Comparison of ENCODE assay signal across 8 cellular contexts in genomic region chr16:4475880-4476790, GRCh38. TPM values are rescaled to one million over a fixed set of nuclear protein-coding genes. Genes with fewer than 3 reads are reported as not detected.
DNase-seq lines count a peak whose midpoint lies in the region; ATAC-seq and TF ChIP-seq lines count a peak whose summit lies in the region.

Gene HMOX2 (plus strand): TSS chr16:4476398. CDS start chr16:4505525, 29,127 bp downstream.

- intact Hi-C loops in mammary epithelial cell (cut with micrococcal nuclease), result loop anchor here (1.0 kb wide), 1 partner anchor 19 kb away; no protein-coding TSS in a partner anchor

- peak within 1 kb of the TSS; percentile 80 for H2AFZ ChIP-seq in mammary epithelial cell (ENCODE audit: low read depth, low read length)

- H3K36me3 ChIP-seq in WERI-Rb-1 (peaks cover 11% of the 10 kb centered on the region), mammary epithelial cell (ENCODE audit: insufficient read depth, low read length) (no peaks in the 10 kb centered on the region)

- H3K27me3 ChIP-seq in WERI-Rb-1 (ENCODE audit: insufficient read depth, low read depth, severe bottlenecking) (no peaks in the 10 kb centered on the region), mammary epithelial cell (ENCODE audit: insufficient read depth, low read length) (no peaks in the 10 kb centered on the region)

- DNase-seq in AG04449 (ENCODE audit: low read depth, low spot score) (no peak), NCI-H2196 treated with DMSO at 0.1 percent for 48 hours (lab: John Stamatoyannopoulos, UW; ENCODE audit: unreplicated experiment) (peak; percentile 89), WERI-Rb-1 (peak; percentile 95), mammary epithelial cell (peak; percentile 93), iPS-NIHi11 (ENCODE audit: low spot score) (peak; percentile 97), smooth muscle cell of the brain vasculature (ENCODE audit: low read depth, low spot score) (peak; percentile 71)

- peak within 1 kb of the TSS; percentile 83 for H3K4me2 ChIP-seq in mammary epithelial cell (ENCODE audit: insufficient read depth, low read depth, low read length)

- H3K9me3 ChIP-seq in WERI-Rb-1 (ENCODE audit: severe bottlenecking) (no peaks in the 10 kb centered on the region), mammary epithelial cell (replicated peaks; ENCODE audit: insufficient read depth, low read length) (no peaks in the 10 kb centered on the region)

- in situ Hi-C loops in mammary epithelial cell (cut with MboI; ENCODE audit: low sequenced_read_pairs in 2 of 2), result no loop called here

- ATAC-seq in GM18868 (IDR thresholded peaks at IDR 0.05; ENCODE audit: unreplicated experiment) (peak; percentile 85), HG03108 (IDR thresholded peaks at IDR 0.05; ENCODE audit: unreplicated experiment) (peak; percentile 92)

- TF ChIP-seq CTCF in AG04449 (IDR thresholded peaks at IDR 0.05; ENCODE audit: insufficient read depth, low read length, missing control alignments) (peak; percentile 74), WERI-Rb-1 (IDR thresholded peaks at IDR 0.05; ENCODE audit: low read depth, low read length) (peak; percentile 82), mammary epithelial cell (conservative IDR thresholded peaks at IDR 0.05 in 1 of 2, IDR thresholded peaks at IDR 0.05 in 1 of 2; ENCODE audit: extremely low read depth in 1 of 2, insufficient read depth in 1 of 2, low read depth in 1 of 2, low read length in 2 of 2) (peak; percentile 21 to 52)

- no TSS peak for BruUV-seq in mammary epithelial cell (replicated peaks; lab: Mats Ljungman, UMichigan)

- no peaks in the 10 kb centered on the region for H4K20me1 ChIP-seq in mammary epithelial cell (ENCODE audit: insufficient read depth, low read length)

- H3K27ac ChIP-seq in WERI-Rb-1 (peak within 1 kb of the TSS; percentile 91), mammary epithelial cell (ENCODE audit: insufficient read depth, low read depth, low read length) (peak within 1 kb of the TSS; percentile 69)

- H3K79me2 ChIP-seq in mammary epithelial cell (ENCODE audit: insufficient read depth, low read length), result peaks cover 76% of the 10 kb centered on the region

- H3K4me3 ChIP-seq in AG04449 (ENCODE audit: low read depth, low read length), result peak within 1 kb of the TSS; percentile 89
- peak within 1 kb of the TSS; percentile 65 for H3K4me3 ChIP-seq in WERI-Rb-1 (ENCODE audit: low read depth, low read length)
- H3K4me3 ChIP-seq in mammary epithelial cell (replicated peaks in 1 of 3; ENCODE audit: insufficient read depth in 1 of 3, low read depth in 2 of 3, low read length in 3 of 3), result peak within 1 kb of the TSS; percentile 72 to 86 (median 78)

- peak within 1 kb of the TSS; percentile 68 for H3K9ac ChIP-seq in mammary epithelial cell (ENCODE audit: insufficient read depth, low read length)

- POLR2A ChIA-PET in AG04449 (lab: Yijun Ruan, JAX), result interaction anchor here (0.8 to 1.3 kb wide), 4 partner anchors 9 to 13 kb away, joined by 3 to 5 read pairs (median 3); no protein-coding TSS in a partner anchor

- dilution Hi-C loops in mammary epithelial cell (cut with HindIII; ENCODE audit: low sequenced_read_pairs), result no loop called here

- peaks cover 18% of the 10 kb centered on the region for H3K4me1 ChIP-seq in mammary epithelial cell (ENCODE audit: insufficient read depth, low read length)

- CTCF ChIA-PET in AG04449 (lab: Yijun Ruan, JAX) (interaction anchor here (0.7 to 4.1 kb wide), 11 partner anchors 10 to 140 kb away, joined by 3 to 25 read pairs (median 4); no protein-coding TSS in a partner anchor), mammary epithelial cell (lab: Charles Lee; ENCODE audit: low non-redundant PET) (interaction anchor here (0.6 to 0.7 kb wide), 2 partner anchors 33 to 107 kb away, joined by 3 to 4 read pairs; no protein-coding TSS in a partner anchor)

- WGBS in mammary epithelial cell (ENCODE audit: low coverage, missing lambda C conversion rate), result 17% methylated on average over 25 of the region's 70 CpGs

RNA-seq across cellular contexts. Expression of gene HMOX2, which starts in this region (rescaled TPM):
- 10 to 100 TPM; 55.8 to 98.4 TPM for total RNA-seq in mammary epithelial cell
- 113 TPM for polyA plus RNA-seq in mammary epithelial cell
- 96.6 TPM for polyA minus RNA-seq in mammary epithelial cell
